In the genomic region with DNA sequence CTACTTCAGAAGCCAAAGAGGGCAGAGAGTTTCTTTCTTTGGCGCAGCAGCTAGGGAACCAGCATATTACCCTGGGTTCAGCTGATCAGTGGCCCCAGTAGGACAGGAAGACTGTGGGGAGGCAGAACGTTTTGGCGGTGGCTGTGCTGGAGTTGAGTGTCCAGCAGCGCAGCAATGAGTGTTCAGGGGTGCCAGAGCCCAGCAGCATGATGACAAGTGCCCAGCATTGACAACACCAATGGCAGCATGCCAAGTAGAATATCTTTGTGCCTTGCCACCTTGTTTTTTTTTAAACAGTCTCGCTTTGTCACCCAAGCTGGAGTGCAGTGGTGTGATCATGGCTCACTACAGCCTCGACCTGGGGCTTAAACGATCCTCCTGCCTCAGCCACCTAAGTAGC, we compare ENCODE assay signal across 21 cellular contexts.
"Had no signal": no experiment of that assay in that cellular context is flagged by ENCODE, and none has a peak within 500 bp of the region (broad histone marks: within the 10 kb centered on the region; RNA-seq: fewer than 3 reads in every experiment).

No MANE protein-coding gene starts in this region.

- H3K27me3 ChIP-seq: brain microvascular endothelial cell, gastrocnemius medialis, tibial nerve had no signal

- H3K9me3 ChIP-seq: gastrocnemius medialis, tibial nerve had no signal

- H3K4me3 Mint-ChIP-seq: activated CD4-positive, alpha-beta T cell treated with anti-CD3 and anti-CD28 coated beads, Interleukin-2, amount 10 ng/mL, durations not matched to agents 7 days and 5 days; activated naive CD4-positive, alpha-beta T cell treated with anti-CD3 and anti-CD28 coated beads, Interleukin-2, amount 10 ng/mL, durations not matched to agents 7 days and 5 days; activated naive CD8-positive, alpha-beta T cell treated with anti-CD3 and anti-CD28 coated beads, Interleukin-2, amount 50 U/mL, for 24 hours; activated T-cell treated with anti-CD3 and anti-CD28 coated beads, Interleukin-2, amount 50 U/mL, for 4 hours; central memory CD8-positive, alpha-beta T cell; natural killer cell treated with Interleukin-12 subunit alpha and Interleukin-12 subunit beta and Interleukin-15 and Interleukin-18, amount 100 ng/mL, for 72 hours had no signal

- ATAC-seq: activated CD4-positive, CD25-positive, alpha-beta regulatory T cell treated with anti-CD3 and anti-CD28 coated beads, Interleukin-2, amount 50 U/mL, for 24 hours; activated naive CD8-positive, alpha-beta T cell treated with anti-CD3 and anti-CD28 coated beads, Interleukin-2, amount 50 U/mL, for 24 hours; activated T-cell treated with anti-CD3 and anti-CD28 coated beads, Interleukin-2, amount 50 U/mL, for 4 hours; esophagus mucosa; gastrocnemius medialis; natural killer cell treated with Interleukin-12 subunit alpha and Interleukin-12 subunit beta and Interleukin-15 and Interleukin-18, amount 100 ng/mL, for 72 hours had no signal

- H3K36me3 ChIP-seq: brain microvascular endothelial cell, gastrocnemius medialis, tibial nerve had no signal

- DNase-seq: activated CD4-positive, alpha-beta T cell treated with anti-CD3 and anti-CD28 coated beads, Interleukin-2, amount 10 ng/mL, durations not matched to agents 7 days and 5 days; activated CD8-positive, alpha-beta memory T cell treated with anti-CD3 and anti-CD28 coated beads, Interleukin-2, amount 50 U/mL, for 4 hours; activated naive CD4-positive, alpha-beta T cell treated with anti-CD3 and anti-CD28 coated beads, Interleukin-2, amount 10 ng/mL, durations not matched to agents 7 days and 5 days; activated naive CD8-positive, alpha-beta T cell treated with anti-CD3 and anti-CD28 coated beads, Interleukin-2, amount 50 U/mL, for 24 hours; activated T-cell treated with anti-CD3 and anti-CD28 coated beads, Interleukin-2, amount 50 U/mL, for 4 hours; brain microvascular endothelial cell; gastrocnemius medialis; mesendoderm; retina; stimulated activated CD4-positive, alpha-beta T cell treated with anti-CD3 and anti-CD28 coated beads, Interleukin-12 subunit alpha, Interleukin-12 subunit beta, amount 100 ng/mL, for 4 hours; stimulated activated CD4-positive, alpha-beta T cell treated with anti-CD3 and anti-CD28 coated beads, Interleukin-1b, Interleukin-23, amount 100 ng/mL, for 48 hours; stimulated activated CD8-positive, alpha-beta memory T cell treated with anti-CD3 and anti-CD28 coated beads, Interleukin-4, amount 100 ng/mL, for 48 hours; stimulated activated naive CD4-positive, alpha-beta T cell; T-helper 1 cell; T1000 had no signal

- H3K27ac Mint-ChIP-seq: activated CD4-positive, alpha-beta T cell treated with anti-CD3 and anti-CD28 coated beads, Interleukin-2, amount 10 ng/mL, durations not matched to agents 7 days and 5 days; activated naive CD4-positive, alpha-beta T cell treated with anti-CD3 and anti-CD28 coated beads, Interleukin-2, amount 10 ng/mL, durations not matched to agents 7 days and 5 days; activated naive CD8-positive, alpha-beta T cell treated with anti-CD3 and anti-CD28 coated beads, Interleukin-2, amount 50 U/mL, for 24 hours; natural killer cell treated with Interleukin-12 subunit alpha and Interleukin-12 subunit beta and Interleukin-15 and Interleukin-18, amount 100 ng/mL, for 72 hours had no signal

- H3K4me1 Mint-ChIP-seq: activated CD4-positive, alpha-beta T cell treated with anti-CD3 and anti-CD28 coated beads, Interleukin-2, amount 10 ng/mL, durations not matched to agents 7 days and 5 days; activated naive CD4-positive, alpha-beta T cell treated with anti-CD3 and anti-CD28 coated beads, Interleukin-2, amount 10 ng/mL, durations not matched to agents 7 days and 5 days; activated naive CD8-positive, alpha-beta T cell treated with anti-CD3 and anti-CD28 coated beads, Interleukin-2, amount 50 U/mL, for 24 hours; central memory CD8-positive, alpha-beta T cell had no signal

- H3K27ac ChIP-seq: brain microvascular endothelial cell, coronary artery, gastrocnemius medialis, tibial nerve had no signal

- H3K36me3 Mint-ChIP-seq: activated naive CD4-positive, alpha-beta T cell treated with anti-CD3 and anti-CD28 coated beads, Interleukin-2, amount 10 ng/mL, durations not matched to agents 7 days and 5 days; natural killer cell treated with Interleukin-12 subunit alpha and Interleukin-12 subunit beta and Interleukin-15 and Interleukin-18, amount 100 ng/mL, for 72 hours had no signal

- H3K4me3 ChIP-seq: coronary artery, gastrocnemius medialis, tibial nerve had no signal
